15 cellular contexts compared by ENCODE assay signal in the genomic region with DNA sequence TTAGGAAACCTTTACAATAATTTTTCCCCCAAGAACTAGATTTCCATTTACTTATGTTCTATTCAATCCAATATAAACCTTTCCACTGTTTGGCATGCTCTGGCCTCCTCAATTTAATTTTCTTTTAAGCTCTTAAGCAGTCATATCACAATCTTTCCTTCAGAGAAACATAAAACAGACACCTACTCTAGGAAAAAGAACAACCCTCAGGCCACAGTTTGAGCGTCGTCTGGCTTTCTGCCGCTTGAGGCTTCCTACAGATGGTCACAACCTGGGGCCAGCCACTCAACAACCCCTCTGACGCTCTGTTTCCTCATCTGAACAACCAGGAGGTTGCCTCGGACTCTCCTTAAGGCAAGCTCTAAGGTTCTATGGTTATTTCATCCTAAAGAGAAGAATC.
"Had no signal": no experiment of that assay in that cellular context is flagged by ENCODE, and none has a peak within 500 bp of the region (broad histone marks: within the 10 kb centered on the region; RNA-seq: fewer than 3 reads in every experiment).

No MANE protein-coding gene starts in this region.

- H3K36me3 Mint-ChIP-seq: natural killer cell had no signal

- H3K4me3 ChIP-seq: esophagus muscularis mucosa, upper lobe of right lung had no signal

- H3K36me3 ChIP-seq: esophagus muscularis mucosa, upper lobe of right lung had no signal

- H3K9me3 Mint-ChIP-seq: central memory CD8-positive, alpha-beta T cell; natural killer cell had no signal

- H3K27ac ChIP-seq: epithelial cell of prostate, esophagus muscularis mucosa, upper lobe of right lung had no signal

- H3K27me3 ChIP-seq: esophagus muscularis mucosa, upper lobe of right lung had no signal

- DNase-seq: effector memory CD4-positive, alpha-beta T cell; foreskin fibroblast; kidney glomerular epithelial cell; mammary epithelial cell; natural killer cell; posterior cingulate gyrus; stimulated activated CD4-positive, alpha-beta T cell treated with anti-CD3 and anti-CD28 coated beads, Interleukin-2, amount 100 ng/mL, for 24 hours; stimulated activated naive CD4-positive, alpha-beta T cell treated with Interleukin-2 at 50 U/mL for 16 hours; upper lobe of right lung had no signal

- H3K4me3 Mint-ChIP-seq: central memory CD8-positive, alpha-beta T cell; natural killer cell; neural crest cell had no signal

- H3K9me3 ChIP-seq: esophagus muscularis mucosa, upper lobe of right lung had no signal

- ATAC-seq: left lobe of liver, natural killer cell, sciatic nerve, upper lobe of right lung had no signal

- H3K27ac Mint-ChIP-seq: natural killer cell had no signal

- H3K27me3 Mint-ChIP-seq: central memory CD8-positive, alpha-beta T cell had no signal

- H3K4me1 ChIP-seq: upper lobe of right lung had no signal
